In the genomic region with DNA sequence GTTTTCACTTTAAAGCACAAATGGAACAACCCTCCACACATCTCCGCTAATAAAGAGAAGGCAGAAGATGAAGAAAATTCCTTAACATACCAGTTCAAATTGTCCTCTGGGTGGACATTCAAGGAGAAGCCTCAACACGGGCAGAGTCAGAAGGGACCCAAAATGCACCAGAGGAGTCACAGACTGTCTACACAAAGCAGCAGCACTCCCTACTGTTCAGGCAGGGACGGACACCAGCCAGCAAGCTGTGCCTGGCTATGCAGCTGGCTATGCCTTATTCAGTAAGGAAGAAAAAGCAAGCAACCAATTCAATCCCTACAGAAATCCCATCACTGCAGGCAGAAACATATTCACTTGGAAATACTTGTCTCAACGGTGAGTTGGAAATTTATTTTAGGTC, we compare ENCODE assay signal across 1 cellular context.
TF ChIP-seq lines count a peak whose summit lies in the region.

No MANE protein-coding gene starts in this region.

TF ChIP-seq in SK-N-SH, 30 proteins besides CTCF, POLR2A, EP300 and RAD21 (continued from another document):
- no peak for TF ChIP-seq TAF1 (IDR thresholded peaks at IDR 0.05; ENCODE audit: borderline replicate concordance, low read depth, low read length)
- no peak for TF ChIP-seq EZH2phosphoT487 (IDR thresholded peaks at IDR 0.05; ENCODE audit: borderline replicate concordance, low read depth)
- no peak for TF ChIP-seq GATA2 (CRISPR knock-in tag; IDR thresholded peaks at IDR 0.05)
- no peak for TF ChIP-seq CHD2 (IDR thresholded peaks at IDR 0.05; ENCODE audit: low read length, partially characterized antibody)
- TF ChIP-seq NRF1 (IDR thresholded peaks at IDR 0.05; ENCODE audit: low read depth, low read length), result no peak
- TF ChIP-seq TEAD4 (IDR thresholded peaks at IDR 0.05; ENCODE audit: borderline replicate concordance, insufficient read depth), result no peak
- TF ChIP-seq RFX5 (IDR thresholded peaks at IDR 0.05; ENCODE audit: low read length), result no peak
- TF ChIP-seq YY1 (IDR thresholded peaks at IDR 0.05; ENCODE audit: low read depth), result no peak
- TF ChIP-seq JUND (IDR thresholded peaks at IDR 0.05), result no peak
- no peak for TF ChIP-seq SMC3 (IDR thresholded peaks at IDR 0.05; ENCODE audit: low read depth, low read length)
- TF ChIP-seq SIN3A (IDR thresholded peaks at IDR 0.05; ENCODE audit: borderline replicate concordance, low read depth, low read length), result no peak
- TF ChIP-seq MAX (IDR thresholded peaks at IDR 0.05; ENCODE audit: low read depth), result no peak
